Comparison of ENCODE assay signal across 9 cellular contexts in genomic region chr20:45771182-45771759, GRCh38. TPM values are rescaled to one million over a fixed set of nuclear protein-coding genes. Genes with fewer than 3 reads are reported as not detected.
A peak's percentile ranks its signal among the peaks of the same experiment; 100 is the strongest.
DNase-seq lines count a peak whose midpoint lies in the region; ATAC-seq, FAIRE-seq and TF ChIP-seq lines count a peak whose summit lies in the region.
"Had no signal": no experiment of that assay in that cellular context is flagged by ENCODE, and none has a peak within 500 bp of the region (broad histone marks: within the 10 kb centered on the region; RNA-seq: fewer than 3 reads in every experiment).

No MANE protein-coding gene starts in this region.

- H2AFZ ChIP-seq in H1 (ENCODE audit: low read length): peak overlapping the region; percentile 69

- POLR2A ChIA-PET in CD4-positive, alpha-beta memory T cell (lab: Charles Lee; ENCODE audit: partially characterized antibody): interaction anchor here (1.1 to 2.1 kb wide), 4 partner anchors 21 to 452 kb away, joined by 4 to 12 read pairs (median 4); partner anchors contain the start of genes DNTTIP1, PCIF1, SYS1 and WFDC3
- POLR2A ChIA-PET in activated CD8-positive, alpha-beta T cell treated with anti-CD3 and anti-CD28 coated beads for 36 hours (lab: Charles Lee): no interaction called here
- POLR2A ChIA-PET in H1 (lab: Charles Lee; ENCODE audit: partially characterized antibody): interaction anchor here (0.6 to 1.7 kb wide), 13 partner anchors 16 to 441 kb away, joined by 3 to 8 read pairs (median 3); partner anchors contain the start of genes DNTTIP1, SDC4, SNX21 and WFDC3

- peak overlapping the region; percentile 96 for H2BK5ac ChIP-seq in H1 (ENCODE audit: low read depth, low read length)

- H2BK15ac ChIP-seq in H1 (ENCODE audit: low read length): peak overlapping the region; percentile 67; the same call in 1 of the 2 replicates

- H3K4me3 ChIP-seq in CD4-positive, alpha-beta memory T cell (ENCODE audit: low read length in 2 of 2): no peak overlapping the region
- no peak overlapping the region for H3K4me3 ChIP-seq in HL-60 (replicated peaks; ENCODE audit: insufficient read depth, low read length)
- no peak overlapping the region for H3K4me3 ChIP-seq in H1 (ENCODE audit: extremely low read depth in 1 of 4, insufficient read depth in 2 of 4, low read depth in 3 of 4, low read length in 4 of 4)

- TF ChIP-seq RAD21 in H1 (IDR thresholded peaks at IDR 0.05 in 1 of 2, conservative IDR thresholded peaks at IDR 0.05 in 1 of 2; ENCODE audit: low read depth in 2 of 2, low read length in 2 of 2): peak; percentile 99

- H4K20me1 ChIP-seq in H1 (replicated peaks in 1 of 2; ENCODE audit: control insufficient read depth in 1 of 2, insufficient read depth in 2 of 2, low read length in 2 of 2): no peaks in the 10 kb centered on the region

- H3K56ac ChIP-seq in H1 (replicated peaks; ENCODE audit: insufficient read length, low read depth, low read length): no peak overlapping the region

- H2BK12ac ChIP-seq in H1 (ENCODE audit: low read depth, low read length): peak overlapping the region; percentile 100

- H2BK120ac ChIP-seq in H1 (replicated peaks; ENCODE audit: low read depth, low read length): peak overlapping the region; percentile 73

- H4K8ac ChIP-seq in H1 (ENCODE audit: extremely low read depth, insufficient read depth, low read length): peak overlapping the region; percentile 82

- no peak overlapping the region for H3K4me2 ChIP-seq in H1 (ENCODE audit: insufficient read depth in 1 of 2, low read depth in 2 of 2, low read length in 2 of 2)

- H3K4ac ChIP-seq in H1 (replicated peaks; ENCODE audit: insufficient read length, low read depth, low read length): peak overlapping the region; percentile 86

- FAIRE-seq in H1 (lab: Jason Lieb, UNC): peak; percentile 90

- CTCF ChIA-PET in CD4-positive, alpha-beta memory T cell (lab: Charles Lee; ENCODE audit: partially characterized antibody): interaction anchor here (0.7 to 4.2 kb wide), 57 partner anchors 8 to 1086 kb away, joined by 3 to 125 read pairs (median 4); partner anchors contain the start of genes DNTTIP1, SDC4, SYS1 and TP53TG5
- CTCF ChIA-PET in activated CD8-positive, alpha-beta T cell treated with anti-CD3 and anti-CD28 coated beads for 36 hours (lab: Charles Lee): interaction anchor here (0.6 to 3.7 kb wide), 105 partner anchors 9 to 699 kb away, joined by 3 to 67 read pairs (median 5); partner anchors contain the start of genes DNTTIP1, EPPIN, SDC4 and SYS1
- CTCF ChIA-PET in H1 (lab: Charles Lee; ENCODE audit: partially characterized antibody): interaction anchor here (0.6 to 6.2 kb wide), 89 partner anchors 9 to 633 kb away, joined by 3 to 73 read pairs (median 6); partner anchors contain the start of genes DNTTIP1, EPPIN, MATN4 and SPINT3

- H3K79me2 ChIP-seq in H1 (ENCODE audit: control insufficient read depth in 1 of 2, insufficient read depth in 2 of 2, low read length in 2 of 2): no peaks in the 10 kb centered on the region

- peaks cover 1 to 7% (median 4%) of the 10 kb centered on the region in 4 donors for H3K4me1 Mint-ChIP-seq in CD4-positive, alpha-beta memory T cell
- peaks cover 6% of the 10 kb centered on the region for H3K4me1 Mint-ChIP-seq in activated CD8-positive, alpha-beta T cell treated with anti-CD3 and anti-CD28 coated beads for 36 hours (ENCODE audit: low read depth)
- peaks cover 7% of the 10 kb centered on the region for H3K4me1 Mint-ChIP-seq in mesothelial cell of epicardium

- TF ChIP-seq EP300 in H1 (IDR thresholded peaks at IDR 0.05; ENCODE audit: borderline replicate concordance in 1 of 2, low read depth in 2 of 2, low read length in 2 of 2): no peak

- no peaks in the 10 kb centered on the region for H3K36me3 ChIP-seq in CD4-positive, alpha-beta memory T cell (ENCODE audit: insufficient read depth, low read length)
- H3K36me3 ChIP-seq in H1 (ENCODE audit: control insufficient read depth in 2 of 4, insufficient read depth in 4 of 4, low read length in 3 of 4): no peaks in the 10 kb centered on the region

- H3K27ac ChIP-seq in CD4-positive, alpha-beta memory T cell (ENCODE audit: low read depth, low read length): no peak overlapping the region
- H3K27ac ChIP-seq in HL-60 (replicated peaks) (no peak overlapping the region), H1 (ENCODE audit: low read depth, low read length) (no peak overlapping the region)

- no peak overlapping the region for H3K14ac ChIP-seq in H1 (ENCODE audit: insufficient read length)

- H3K36me3 Mint-ChIP-seq in CD4-positive, alpha-beta memory T cell: no peaks in the 10 kb centered on the region
- no peaks in the 10 kb centered on the region for H3K36me3 Mint-ChIP-seq in activated CD8-positive, alpha-beta T cell treated with anti-CD3 and anti-CD28 coated beads for 36 hours (ENCODE audit: low read depth)
- no peaks in the 10 kb centered on the region for H3K36me3 Mint-ChIP-seq in mesothelial cell of epicardium

- no peaks in the 10 kb centered on the region for H3K9me3 Mint-ChIP-seq in CD4-positive, alpha-beta memory T cell
- H3K9me3 Mint-ChIP-seq in activated CD8-positive, alpha-beta T cell treated with anti-CD3 and anti-CD28 coated beads for 36 hours: no peaks in the 10 kb centered on the region
- H3K9me3 Mint-ChIP-seq in mesothelial cell of epicardium: no peaks in the 10 kb centered on the region

- peaks cover 10 to 23% of the 10 kb centered on the region in 2 donors for H3K27me3 Mint-ChIP-seq in CD4-positive, alpha-beta memory T cell
- H3K27me3 Mint-ChIP-seq in activated CD8-positive, alpha-beta T cell treated with anti-CD3 and anti-CD28 coated beads for 36 hours: peaks cover 8% of the 10 kb centered on the region
- H3K27me3 Mint-ChIP-seq in mesothelial cell of epicardium (ENCODE audit: low read depth): peaks cover 2% of the 10 kb centered on the region

- no peaks in the 10 kb centered on the region for H3K27me3 ChIP-seq in CD4-positive, alpha-beta memory T cell (ENCODE audit: insufficient read depth, low read length)
- H3K27me3 ChIP-seq in HL-60 (ENCODE audit: insufficient read depth, poor library complexity, severe bottlenecking) (no peaks in the 10 kb centered on the region), H1 (replicated peaks in 1 of 4; ENCODE audit: control insufficient read depth in 3 of 4, extremely low read depth in 1 of 4, insufficient read depth in 3 of 4, low read length in 3 of 4) (no peaks in the 10 kb centered on the region)

- H3K23ac ChIP-seq in H1 (ENCODE audit: insufficient read length): no peak overlapping the region

- no peaks in the 10 kb centered on the region for H3K9me3 ChIP-seq in CD4-positive, alpha-beta memory T cell (ENCODE audit: control insufficient read depth in 1 of 2, low read length in 2 of 2)
- no peaks in the 10 kb centered on the region for H3K9me3 ChIP-seq in H1 (ENCODE audit: insufficient read depth in 2 of 2, low read depth in 1 of 2, low read length in 1 of 2)

- H3K9ac ChIP-seq in H1 (replicated peaks in 1 of 4; ENCODE audit: extremely low read depth in 1 of 4, low read depth in 3 of 4, low read length in 3 of 4): no peak overlapping the region

- H3K79me1 ChIP-seq in H1 (ENCODE audit: low read depth, low read length): no peaks in the 10 kb centered on the region

- H4K5ac ChIP-seq in H1 (ENCODE audit: insufficient read length, low read depth, low read length): peak overlapping the region; percentile 37

- peak overlapping the region in 1 of 8 donors; percentile 21 for H3K4me3 Mint-ChIP-seq in CD4-positive, alpha-beta memory T cell
- H3K4me3 Mint-ChIP-seq in activated CD8-positive, alpha-beta T cell treated with anti-CD3 and anti-CD28 coated beads for 36 hours: no peak overlapping the region
- no peak overlapping the region for H3K4me3 Mint-ChIP-seq in mesothelial cell of epicardium

- TF ChIP-seq POLR2A in H1 (IDR thresholded peaks at IDR 0.05; ENCODE audit: control extremely low read depth in 1 of 2, low read depth in 2 of 2, low read length in 2 of 2): no peak

- no peaks in the 10 kb centered on the region for H3K23me2 ChIP-seq in H1 (ENCODE audit: low read depth, low read length)

- H2AK5ac ChIP-seq in H1 (ENCODE audit: low read depth, low read length): peak overlapping the region; percentile 14; the same call in 1 of the 2 replicates

- DNase-seq in CD4-positive, alpha-beta memory T cell: peak; percentile 73 to 79 (median 75)
- DNase-seq in HL-60 (ENCODE audit: low read depth in 1 of 2, low spot score in 1 of 2) (peak; percentile 41 to 75), NCI-H82 treated with DMSO at 0.1 percent for 48 hours (lab: John Stamatoyannopoulos, UW; ENCODE audit: unreplicated experiment) (peak; percentile 92), H1 (ENCODE audit: low read depth in 1 of 2, low spot score in 2 of 2) (peak; percentile 80 to 91), mesothelial cell of epicardium (ENCODE audit: low spot score in 2 of 2, unreplicated experiment in 2 of 2) (peak; percentile 43 to 80)
- peak; percentile 87 for DNase-seq in activated CD8-positive, alpha-beta T cell treated with anti-CD3 and anti-CD28 coated beads for 36 hours
- DNase-seq in stimulated activated CD8-positive, alpha-beta memory T cell treated with anti-CD3 and anti-CD28 coated beads, Interleukin-15, amount 100 ng/mL, for 1 hour (ENCODE audit: low read depth): peak; percentile 66

- H4K91ac ChIP-seq in H1 (replicated peaks; ENCODE audit: insufficient read length, low read length): peak overlapping the region; percentile 81

- H3K27ac Mint-ChIP-seq in CD4-positive, alpha-beta memory T cell: peak overlapping the region in 1 of 7 donors; percentile 61
- H3K27ac Mint-ChIP-seq in activated CD8-positive, alpha-beta T cell treated with anti-CD3 and anti-CD28 coated beads for 36 hours: no peak overlapping the region
- peak overlapping the region; percentile 57 for H3K27ac Mint-ChIP-seq in mesothelial cell of epicardium

- H2BK20ac ChIP-seq in H1 (ENCODE audit: low read length): peak overlapping the region; percentile 62

- 64% methylated on average over 4 of the region's 5 CpGs; no CpG with 5 or more reads in 1 of the 2 experiments for WGBS in H1 (ENCODE audit: extremely low coverage in 1 of 2, insufficient coverage in 1 of 2, insufficient read length in 1 of 2, insufficient replicate concordance in 2 of 2, low coverage in 1 of 2, low lambda C conversion rate in 2 of 2, missing lambda C conversion rate in 1 of 2), 2 experiments

- no peaks in the 10 kb centered on the region for H3K4me1 ChIP-seq in CD4-positive, alpha-beta memory T cell (ENCODE audit: insufficient read depth, low read length)
- H3K4me1 ChIP-seq in H1 (replicated peaks in 1 of 4; ENCODE audit: control insufficient read depth in 3 of 4, insufficient read depth in 4 of 4, low read length in 3 of 4): peaks cover 2 to 7% (median 5%) of the 10 kb centered on the region in 4 experiments

- peak overlapping the region; percentile 92 for H3K18ac ChIP-seq in H1 (ENCODE audit: extremely low read depth, low read length)

- ATAC-seq in activated CD8-positive, alpha-beta T cell treated with anti-CD3 and anti-CD28 coated beads for 36 hours: peak; percentile 85
- ATAC-seq in GM18867 (IDR thresholded peaks at IDR 0.05; ENCODE audit: unreplicated experiment): no peak

- intact Hi-C loops in CD4-positive, alpha-beta memory T cell (cut with micrococcal nuclease): loop anchor here (1.0 to 5.0 kb wide), 4 partner anchors 179 to 409 kb away; no protein-coding TSS in a partner anchor
- intact Hi-C loops in activated CD8-positive, alpha-beta T cell treated with anti-CD3 and anti-CD28 coated beads for 36 hours (cut with micrococcal nuclease): loop anchor here (5.0 kb wide), 1 partner anchor 179 kb away; no protein-coding TSS in a partner anchor

- TF ChIP-seq CTCF in HL-60 (IDR thresholded peaks at IDR 0.05; ENCODE audit: insufficient read depth, low read length) (peak; percentile 84), H1 (IDR thresholded peaks at IDR 0.05; ENCODE audit: control extremely low read depth in 1 of 3, insufficient read depth in 1 of 3, low read depth in 1 of 3, low read length in 3 of 3) (peak; percentile 61 to 94 (median 93)), mesothelial cell of epicardium (IDR thresholded peaks at IDR 0.05; ENCODE audit: unreplicated experiment) (peak; percentile 95)
- peak; percentile 85 for TF ChIP-seq CTCF in activated CD8-positive, alpha-beta T cell treated with anti-CD3 and anti-CD28 coated beads for 36 hours (IDR thresholded peaks at IDR 0.05)

RNA-seq across cellular contexts. Expression of gene WFDC3, which starts 20.4 kb away (rescaled TPM):
- total RNA-seq in CD4-positive, alpha-beta memory T cell: not detected
- not detected for polyA plus RNA-seq in CD4-positive, alpha-beta memory T cell
- under 1 TPM in 1 of 2 experiments, not detected in 1; 0.54 TPM for total RNA-seq in activated CD8-positive, alpha-beta T cell treated with anti-CD3 and anti-CD28 coated beads for 36 hours
- 0.50 TPM in 1 of 2 replicates, not detected in the other for total RNA-seq in H1 (2021; fragmentation: NEBNext Ultra II Directional; extraction: Animal tissue kit (Norgen Biotek cat#: 25700))
- 0.11 and 0.60 TPM in 2 replicates for polyA plus RNA-seq in H1 (2011; rRNA removed)
- 0.21 TPM for polyA plus RNA-seq in H1 (2011; cell fraction: cytosol; rRNA removed)
- not detected for polyA plus RNA-seq in H1 (2011; cell fraction: nucleus; rRNA removed)
- polyA plus RNA-seq in H1 (2012, experiment 1 of 2): 0.48 to 0.99 TPM in 2 of 4 replicates, not detected in the others
- polyA plus RNA-seq in H1 (2012, experiment 2 of 2): not detected
- 0.18 TPM for polyA plus RNA-seq in H1 (2013, experiment 1 of 2)
- 0.18 TPM for polyA plus RNA-seq in H1 (2013, experiment 2 of 2)
- 0.54 and 0.73 TPM in 2 replicates for polyA minus RNA-seq in H1 (2011; rRNA and poly(A)+ RNA removed)
- polyA minus RNA-seq in H1 (2011; cell fraction: cytosol; rRNA and poly(A)+ RNA removed): not detected
- 1.1 TPM for polyA minus RNA-seq in H1 (2011; cell fraction: nucleus; rRNA and poly(A)+ RNA removed)
- 0.45 TPM in 1 of 3 replicates, not detected in the others for total RNA-seq in mesothelial cell of epicardium
- total RNA-seq: T-helper 1 cell treated with Interleukin-12 subunit alpha and Interleukin-12 subunit beta and Interleukin-4 antibody, amounts not matched to agents 30 ng/mL and 1 ng/mL, for 36 hours had no signal

RNA-seq across cellular contexts. Expression of gene DNTTIP1, which starts 20.5 kb away (rescaled TPM):
- 10 to 100 TPM; 18.6 TPM for total RNA-seq in CD4-positive, alpha-beta memory T cell
- 10 to 100 TPM; 37.3 to 49.9 TPM for polyA plus RNA-seq in CD4-positive, alpha-beta memory T cell
- total RNA-seq in activated CD8-positive, alpha-beta T cell treated with anti-CD3 and anti-CD28 coated beads for 36 hours: 10 to 100 TPM; 25.3 to 27.1 TPM
- total RNA-seq in H1 (2021; fragmentation: NEBNext Ultra II Directional; extraction: Animal tissue kit (Norgen Biotek cat#: 25700)): 38.4 and 41.9 TPM in 2 replicates
- polyA plus RNA-seq in H1 (2011; rRNA removed): 32.6 and 34.9 TPM in 2 replicates
- polyA plus RNA-seq in H1 (2011; cell fraction: cytosol; rRNA removed): 47.2 TPM
- polyA plus RNA-seq in H1 (2011; cell fraction: nucleus; rRNA removed): 33.0 TPM
- 38.8 to 43.3 TPM (median 42.4 TPM) in 4 replicates for polyA plus RNA-seq in H1 (2012, experiment 1 of 2)
- polyA plus RNA-seq in H1 (2012, experiment 2 of 2): 39.2 TPM
- 42.9 TPM for polyA plus RNA-seq in H1 (2013, experiment 1 of 2)
- 43.7 TPM for polyA plus RNA-seq in H1 (2013, experiment 2 of 2)
- polyA minus RNA-seq in H1 (2011; rRNA and poly(A)+ RNA removed): 16.7 and 24.7 TPM in 2 replicates
- polyA minus RNA-seq in H1 (2011; cell fraction: cytosol; rRNA and poly(A)+ RNA removed): 14.9 TPM
- 9.5 TPM for polyA minus RNA-seq in H1 (2011; cell fraction: nucleus; rRNA and poly(A)+ RNA removed)
- 25.9 to 28.9 TPM (median 26.5 TPM) in 3 replicates for total RNA-seq in mesothelial cell of epicardium

RNA-seq across cellular contexts. Expression of gene UBE2C, which starts 41.2 kb away (rescaled TPM):
- total RNA-seq in CD4-positive, alpha-beta memory T cell: under 1 TPM; 0.55 to 0.61 TPM
- under 1 TPM in 1 of 2 donors, not detected in 1; 0.36 TPM for polyA plus RNA-seq in CD4-positive, alpha-beta memory T cell
- 100 to 1,000 TPM; 149 to 151 TPM for total RNA-seq in activated CD8-positive, alpha-beta T cell treated with anti-CD3 and anti-CD28 coated beads for 36 hours
- total RNA-seq in H1 (2021; fragmentation: NEBNext Ultra II Directional; extraction: Animal tissue kit (Norgen Biotek cat#: 25700)): 243 and 255 TPM in 2 replicates
- polyA plus RNA-seq in H1 (2011; rRNA removed): 312 and 326 TPM in 2 replicates
- 261 TPM for polyA plus RNA-seq in H1 (2011; cell fraction: cytosol; rRNA removed)
- polyA plus RNA-seq in H1 (2011; cell fraction: nucleus; rRNA removed): 147 TPM
- polyA plus RNA-seq in H1 (2012, experiment 1 of 2): 187 to 242 TPM (median 218 TPM) in 4 replicates
- 452 TPM for polyA plus RNA-seq in H1 (2012, experiment 2 of 2)
- polyA plus RNA-seq in H1 (2013, experiment 1 of 2): 303 TPM
- polyA plus RNA-seq in H1 (2013, experiment 2 of 2): 318 TPM
- polyA minus RNA-seq in H1 (2011; rRNA and poly(A)+ RNA removed): 81.2 and 93.7 TPM in 2 replicates
- polyA minus RNA-seq in H1 (2011; cell fraction: cytosol; rRNA and poly(A)+ RNA removed): 82.4 TPM
- 74.3 TPM for polyA minus RNA-seq in H1 (2011; cell fraction: nucleus; rRNA and poly(A)+ RNA removed)
- total RNA-seq in mesothelial cell of epicardium: 48.1 to 50.2 TPM (median 48.3 TPM) in 3 replicates

RNA-seq across cellular contexts. Expression of gene SPINT4, which starts 49.1 kb away (rescaled TPM):
- total RNA-seq in CD4-positive, alpha-beta memory T cell: not detected
- polyA plus RNA-seq in CD4-positive, alpha-beta memory T cell: not detected
- total RNA-seq in activated CD8-positive, alpha-beta T cell treated with anti-CD3 and anti-CD28 coated beads for 36 hours: not detected
- total RNA-seq in H1 (2021; fragmentation: NEBNext Ultra II Directional; extraction: Animal tissue kit (Norgen Biotek cat#: 25700)): not detected in 2 replicates
- not detected in 2 replicates for polyA plus RNA-seq in H1 (2011; rRNA removed)
- polyA plus RNA-seq in H1 (2011; cell fraction: cytosol; rRNA removed): not detected
- polyA plus RNA-seq in H1 (2011; cell fraction: nucleus; rRNA removed): not detected
- polyA plus RNA-seq in H1 (2012, experiment 1 of 2): not detected in 4 replicates
- polyA plus RNA-seq in H1 (2012, experiment 2 of 2): not detected
- polyA plus RNA-seq in H1 (2013, experiment 1 of 2): not detected
- not detected for polyA plus RNA-seq in H1 (2013, experiment 2 of 2)
- polyA minus RNA-seq in H1 (2011; rRNA and poly(A)+ RNA removed): not detected in 2 replicates
- not detected for polyA minus RNA-seq in H1 (2011; cell fraction: cytosol; rRNA and poly(A)+ RNA removed)
- polyA minus RNA-seq in H1 (2011; cell fraction: nucleus; rRNA and poly(A)+ RNA removed): not detected
- not detected in 3 replicates for total RNA-seq in mesothelial cell of epicardium
- total RNA-seq: T-helper 1 cell treated with Interleukin-12 subunit alpha and Interleukin-12 subunit beta and Interleukin-4 antibody, amounts not matched to agents 30 ng/mL and 1 ng/mL, for 36 hours had no signal

RNA-seq across cellular contexts. Expression of gene TNNC2, which starts 55.8 kb away (rescaled TPM):
- total RNA-seq in CD4-positive, alpha-beta memory T cell: not detected
- polyA plus RNA-seq in CD4-positive, alpha-beta memory T cell: under 1 TPM; 0.61 to 0.67 TPM
- total RNA-seq in activated CD8-positive, alpha-beta T cell treated with anti-CD3 and anti-CD28 coated beads for 36 hours: not detected
- 3.6 and 5.7 TPM in 2 replicates for total RNA-seq in H1 (2021; fragmentation: NEBNext Ultra II Directional; extraction: Animal tissue kit (Norgen Biotek cat#: 25700))
- polyA plus RNA-seq in H1 (2011; rRNA removed): 7.6 and 10.4 TPM in 2 replicates
- polyA plus RNA-seq in H1 (2011; cell fraction: cytosol; rRNA removed): 11.8 TPM
- polyA plus RNA-seq in H1 (2011; cell fraction: nucleus; rRNA removed): 4.4 TPM
- 6.2 to 10.0 TPM (median 8.5 TPM) in 4 replicates for polyA plus RNA-seq in H1 (2012, experiment 1 of 2)
- polyA plus RNA-seq in H1 (2012, experiment 2 of 2): 1.9 TPM
- polyA plus RNA-seq in H1 (2013, experiment 1 of 2): 5.7 TPM
- polyA plus RNA-seq in H1 (2013, experiment 2 of 2): 5.7 TPM
- 0.39 and 2.5 TPM in 2 replicates for polyA minus RNA-seq in H1 (2011; rRNA and poly(A)+ RNA removed)
- polyA minus RNA-seq in H1 (2011; cell fraction: cytosol; rRNA and poly(A)+ RNA removed): not detected
- not detected for polyA minus RNA-seq in H1 (2011; cell fraction: nucleus; rRNA and poly(A)+ RNA removed)
- 0.54 to 0.79 TPM in 2 of 3 replicates, not detected in the other for total RNA-seq in mesothelial cell of epicardium
- total RNA-seq: T-helper 1 cell treated with Interleukin-12 subunit alpha and Interleukin-12 subunit beta and Interleukin-4 antibody, amounts not matched to agents 30 ng/mL and 1 ng/mL, for 36 hours had no signal

Comparison
In these comparisons a context has a peak if more than half of its experiments do, and no peak if none do; other contexts are left out.
1. RNA of gene UBE2C, which starts 41.2 kb away (total RNA-seq): 243 to 255 TPM in H1, 149 to 151 TPM in activated CD8-positive, alpha-beta T cell treated with anti-CD3 and anti-CD28 coated beads for 36 hours and 48.1 to 50.2 TPM in mesothelial cell of epicardium; 0.55 to 0.61 TPM in CD4-positive, alpha-beta memory T cell; every median in the first group is over 10 times any median in the second.
2. Peak in every context shown above with its lines, with median percentiles within 50 percentile points of each other: DNase-seq and CTCF ChIP-seq.